Comparison of ENCODE assay signal across 8 cellular contexts in genomic region chr7:7257899-7258692, GRCh38.
DNase-seq lines count a peak whose midpoint lies in the region; ATAC-seq and TF ChIP-seq lines count a peak whose summit lies in the region.

No MANE protein-coding gene starts in this region.

- peaks cover 20% of the 10 kb centered on the region for H3K36me3 ChIP-seq in Karpas-422 (ENCODE audit: insufficient read depth, low read length)
- no peaks in the 10 kb centered on the region for H3K36me3 ChIP-seq in HAP-1 (replicated peaks)

- H3K79me2 ChIP-seq in Karpas-422 (ENCODE audit: low read length): peaks cover 33% of the 10 kb centered on the region

- peak overlapping the region; percentile 65; the same call in 1 of the 2 replicates for H2AFZ ChIP-seq in Karpas-422 (ENCODE audit: low read length)

- H3K36me3 Mint-ChIP-seq in immature natural killer cell: peaks cover 3 to 12% (median 8%) of the 10 kb centered on the region in 3 donors
- H3K36me3 Mint-ChIP-seq in nephron progenitor cell (ENCODE audit: low read depth): peaks cover 37% of the 10 kb centered on the region

- ATAC-seq in GM18508 (IDR thresholded peaks at IDR 0.05; ENCODE audit: insufficient read depth, unreplicated experiment): peak; percentile 87
- peak; percentile 84 for ATAC-seq in GM21717 (IDR thresholded peaks at IDR 0.05; ENCODE audit: unreplicated experiment)

- DNase-seq in Karpas-422 (peak; percentile 77), immature natural killer cell (peak; percentile 54 to 60 (median 55)), HAP-1 (ENCODE audit: low spot score in 2 of 2) (no peak), foreskin melanocyte (no peak), putamen (ENCODE audit: low spot score) (no peak), nephron progenitor cell (no peak)

- no peaks in the 10 kb centered on the region for H3K27me3 ChIP-seq in Karpas-422 (ENCODE audit: low read length)
- no peaks in the 10 kb centered on the region for H3K27me3 ChIP-seq in HAP-1 (ENCODE audit: low read depth)

- peak overlapping the region; percentile 92 for H3K27ac ChIP-seq in Karpas-422 (ENCODE audit: low read length)

- H3K9ac ChIP-seq in Karpas-422 (ENCODE audit: low read length): peak overlapping the region; percentile 48

- H3K9me3 Mint-ChIP-seq in immature natural killer cell (peaks cover 0 to 2% (median 0%) of the 10 kb centered on the region in 6 donors), nephron progenitor cell (peaks cover 16% of the 10 kb centered on the region)

- peaks cover 50% of the 10 kb centered on the region for H3K4me1 ChIP-seq in Karpas-422 (ENCODE audit: low read length)
- peaks cover 12% of the 10 kb centered on the region for H3K4me1 ChIP-seq in HAP-1

- 0 out of 2 replicates have a peak, but pooled peaks cover 4% of the 10 kb centered on the region for H3K9me3 ChIP-seq in Karpas-422 (ENCODE audit: low read length)
- H3K9me3 ChIP-seq in HAP-1: no peaks in the 10 kb centered on the region

- H3K27me3 Mint-ChIP-seq in immature natural killer cell (ENCODE audit: low read depth in 3 of 3) (peaks cover 0 to 4% (median 2%) of the 10 kb centered on the region in 3 donors), nephron progenitor cell (ENCODE audit: low read depth, poor library complexity) (no peaks in the 10 kb centered on the region)

- no peak for TF ChIP-seq CTCF in nephron progenitor cell (IDR thresholded peaks at IDR 0.05)

- peak overlapping the region; percentile 81 for H3K4me2 ChIP-seq in Karpas-422 (ENCODE audit: low read depth, low read length, poor library complexity, severe bottlenecking)

- H3K27ac Mint-ChIP-seq in immature natural killer cell (peak overlapping the region; percentile 86 to 96 (median 92)), nephron progenitor cell (no peak overlapping the region)

- in situ Hi-C loops in HAP-1 (cut with MboI; ENCODE audit: low sequenced_read_pairs): no loop called here

- H3K4me1 Mint-ChIP-seq in immature natural killer cell (peaks cover 60 to 70% of the 10 kb centered on the region in 2 donors), nephron progenitor cell (peaks cover 25% of the 10 kb centered on the region)

- no peaks in the 10 kb centered on the region for H4K20me1 ChIP-seq in Karpas-422 (ENCODE audit: insufficient read depth, low read depth, low read length)

- H3K4me3 Mint-ChIP-seq in immature natural killer cell: peak overlapping the region; percentile 67 to 83 (median 82)
- no peak overlapping the region for H3K4me3 Mint-ChIP-seq in nephron progenitor cell

- no peaks in the 10 kb centered on the region for H3K9me2 ChIP-seq in Karpas-422 (replicated peaks; ENCODE audit: insufficient read depth, low read length)

- H3K4me3 ChIP-seq in Karpas-422 (ENCODE audit: low read length) (peak overlapping the region; percentile 50), HAP-1 (no peak overlapping the region)

Comparison
In these comparisons a context has a peak if more than half of its experiments do, and no peak if none do; other contexts are left out.
1. DNase-seq: peak in Karpas-422 (single experiment) and immature natural killer cell (3 of 3); none in HAP-1 (0 of 2), foreskin melanocyte (single experiment), putamen (single experiment) and nephron progenitor cell (single experiment).